ENCODE assay signal across 1 cellular context in the genomic region with DNA sequence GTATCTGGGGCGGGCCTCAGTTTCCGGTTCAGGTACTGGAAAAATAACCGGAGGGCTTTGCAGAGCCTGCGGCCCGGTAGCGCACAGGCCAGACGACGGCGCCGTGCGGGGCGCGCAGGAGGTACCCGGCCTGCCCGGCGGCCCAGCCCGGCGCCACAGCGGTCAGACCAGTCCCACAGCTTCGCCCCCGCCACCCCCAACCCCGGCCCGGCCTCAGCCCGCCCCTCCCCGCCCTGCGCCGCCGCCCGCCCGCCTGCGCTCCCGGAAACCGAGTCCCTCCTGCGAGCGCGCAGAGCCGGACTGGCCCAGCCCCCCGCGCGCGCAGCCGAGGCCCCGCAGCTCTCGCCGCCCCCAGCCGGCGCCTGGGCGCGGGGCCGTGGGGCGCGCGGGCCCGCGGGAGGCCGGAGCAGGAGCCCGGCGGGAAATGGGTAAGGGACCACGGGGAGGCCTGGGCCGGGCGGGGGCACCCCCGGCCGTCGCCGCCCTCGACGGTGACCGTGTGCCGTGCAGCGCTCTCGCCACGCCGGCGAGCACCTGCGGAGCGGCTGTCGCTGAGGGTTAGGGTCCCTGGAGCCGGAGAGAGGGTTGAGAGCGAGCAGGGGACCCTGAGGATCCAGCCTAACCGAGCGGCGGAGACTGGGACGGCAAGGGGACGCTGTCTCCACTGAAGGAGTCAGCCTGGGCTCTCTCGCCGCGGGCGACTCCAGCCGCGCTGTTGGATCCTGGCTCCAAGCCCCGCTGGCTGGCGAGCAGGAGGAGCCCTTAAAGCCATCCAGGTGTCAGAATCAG.
TF ChIP-seq lines count a peak whose summit lies in the region.

No MANE protein-coding gene starts in this region.

TF ChIP-seq in HepG2, 621 proteins besides CTCF, POLR2A, EP300 and RAD21 (continued from another document and continues in another):
- TF ChIP-seq, protein P1, sequence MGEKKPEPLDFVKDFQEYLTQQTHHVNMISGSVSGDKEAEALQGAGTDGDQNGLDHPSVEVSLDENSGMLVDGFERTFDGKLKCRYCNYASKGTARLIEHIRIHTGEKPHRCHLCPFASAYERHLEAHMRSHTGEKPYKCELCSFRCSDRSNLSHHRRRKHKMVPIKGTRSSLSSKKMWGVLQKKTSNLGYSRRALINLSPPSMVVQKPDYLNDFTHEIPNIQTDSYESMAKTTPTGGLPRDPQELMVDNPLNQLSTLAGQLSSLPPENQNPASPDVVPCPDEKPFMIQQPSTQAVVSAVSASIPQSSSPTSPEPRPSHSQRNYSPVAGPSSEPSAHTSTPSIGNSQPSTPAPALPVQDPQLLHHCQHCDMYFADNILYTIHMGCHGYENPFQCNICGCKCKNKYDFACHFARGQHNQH (CRISPR knock-in tag; IDR thresholded peaks at IDR 0.05), result no peak
- TF ChIP-seq, protein P2, sequence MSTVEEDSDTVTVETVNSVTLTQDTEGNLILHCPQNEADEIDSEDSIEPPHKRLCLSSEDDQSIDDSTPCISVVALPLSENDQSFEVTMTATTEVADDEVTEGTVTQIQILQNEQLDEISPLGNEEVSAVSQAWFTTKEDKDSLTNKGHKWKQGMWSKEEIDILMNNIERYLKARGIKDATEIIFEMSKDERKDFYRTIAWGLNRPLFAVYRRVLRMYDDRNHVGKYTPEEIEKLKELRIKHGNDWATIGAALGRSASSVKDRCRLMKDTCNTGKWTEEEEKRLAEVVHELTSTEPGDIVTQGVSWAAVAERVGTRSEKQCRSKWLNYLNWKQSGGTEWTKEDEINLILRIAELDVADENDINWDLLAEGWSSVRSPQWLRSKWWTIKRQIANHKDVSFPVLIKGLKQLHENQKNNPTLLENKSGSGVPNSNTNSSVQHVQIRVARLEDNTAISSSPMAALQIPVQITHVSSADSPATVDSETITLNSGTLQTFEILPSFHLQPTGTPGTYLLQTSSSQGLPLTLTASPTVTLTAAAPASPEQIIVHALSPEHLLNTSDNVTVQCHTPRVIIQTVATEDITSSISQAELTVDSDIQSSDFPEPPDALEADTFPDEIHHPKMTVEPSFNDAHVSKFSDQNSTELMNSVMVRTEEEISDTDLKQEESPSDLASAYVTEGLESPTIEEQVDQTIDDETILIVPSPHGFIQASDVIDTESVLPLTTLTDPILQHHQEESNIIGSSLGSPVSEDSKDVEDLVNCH (CRISPR knock-in tag; IDR thresholded peaks at IDR 0.05), result no peak
- TF ChIP-seq ZNF451 (CRISPR knock-in tag; IDR thresholded peaks at IDR 0.05) (0 out of 2 replicates have a peak, but pooled peaks have one; percentile 32), SOX5 (CRISPR knock-in tag; IDR thresholded peaks at IDR 0.05; ENCODE audit: borderline replicate concordance) (no peak), ZNF33A (CRISPR knock-in tag; IDR thresholded peaks at IDR 0.05; ENCODE audit: borderline replicate concordance) (no peak), MIER3 (CRISPR knock-in tag; IDR thresholded peaks at IDR 0.05; ENCODE audit: borderline replicate concordance) (no peak), TGIF2 (CRISPR knock-in tag; IDR thresholded peaks at IDR 0.05) (no peak), SIX1 (CRISPR knock-in tag; IDR thresholded peaks at IDR 0.05; ENCODE audit: borderline replicate concordance) (no peak), TCF7 (IDR thresholded peaks at IDR 0.05; ENCODE audit: low read depth) (no peak), ZNF670 (CRISPR knock-in tag; IDR thresholded peaks at IDR 0.05; ENCODE audit: borderline replicate concordance) (no peak; the same call in 1 of the 2 replicates), FOSL1 (CRISPR knock-in tag; IDR thresholded peaks at IDR 0.05; ENCODE audit: borderline replicate concordance) (no peak), SRSF1 (optimal IDR thresholded peaks at IDR 0.05; ENCODE audit: low read depth, low read length) (peak; percentile 5), REXO4 (CRISPR knock-in tag; IDR thresholded peaks at IDR 0.05; ENCODE audit: borderline replicate concordance) (no peak), MED8 (CRISPR knock-in tag; IDR thresholded peaks at IDR 0.05; ENCODE audit: insufficient replicate concordance) (peak; percentile 11), ZNF329 (CRISPR knock-in tag; IDR thresholded peaks at IDR 0.05; ENCODE audit: low read depth) (no peak; the same call in 1 of the 2 replicates), SP140L (CRISPR knock-in tag; IDR thresholded peaks at IDR 0.05; ENCODE audit: borderline replicate concordance) (no peak), ZNF333 (CRISPR knock-in tag; IDR thresholded peaks at IDR 0.05; ENCODE audit: borderline replicate concordance) (no peak; the same call in 1 of the 2 replicates), ZEB1 (IDR thresholded peaks at IDR 0.05; ENCODE audit: insufficient replicate concordance, low read depth) (no peak), ZNF878 (CRISPR knock-in tag; IDR thresholded peaks at IDR 0.05) (no peak), HNRNPK (IDR thresholded peaks at IDR 0.05; ENCODE audit: low read depth, low read length, poor library complexity, severe bottlenecking) (no peak), ZNF563 (CRISPR knock-in tag; IDR thresholded peaks at IDR 0.05) (peak; percentile 93), ZNF570 (CRISPR knock-in tag; IDR thresholded peaks at IDR 0.05; ENCODE audit: borderline replicate concordance) (peak; percentile 38; the same call in 1 of the 2 replicates), FOSL2 (CRISPR knock-in tag; IDR thresholded peaks at IDR 0.05) (0 out of 2 replicates have a peak, but pooled peaks have one; percentile 15), BHLHE40 (IDR thresholded peaks at IDR 0.05; ENCODE audit: low read length) (no peak), PAWR (CRISPR knock-in tag; IDR thresholded peaks at IDR 0.05; ENCODE audit: borderline replicate concordance) (no peak), PPARG (CRISPR knock-in tag; conservative IDR thresholded peaks at IDR 0.05) (no peak), MZF1 (CRISPR knock-in tag; IDR thresholded peaks at IDR 0.05; ENCODE audit: borderline replicate concordance) (no peak)
- TF ChIP-seq, protein P3, sequence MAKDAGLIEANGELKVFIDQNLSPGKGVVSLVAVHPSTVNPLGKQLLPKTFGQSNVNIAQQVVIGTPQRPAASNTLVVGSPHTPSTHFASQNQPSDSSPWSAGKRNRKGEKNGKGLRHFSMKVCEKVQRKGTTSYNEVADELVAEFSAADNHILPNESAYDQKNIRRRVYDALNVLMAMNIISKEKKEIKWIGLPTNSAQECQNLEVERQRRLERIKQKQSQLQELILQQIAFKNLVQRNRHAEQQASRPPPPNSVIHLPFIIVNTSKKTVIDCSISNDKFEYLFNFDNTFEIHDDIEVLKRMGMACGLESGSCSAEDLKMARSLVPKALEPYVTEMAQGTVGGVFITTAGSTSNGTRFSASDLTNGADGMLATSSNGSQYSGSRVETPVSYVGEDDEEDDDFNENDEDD (CRISPR knock-in tag; IDR thresholded peaks at IDR 0.05; ENCODE audit: borderline replicate concordance), result no peak
- TF ChIP-seq, protein P4, sequence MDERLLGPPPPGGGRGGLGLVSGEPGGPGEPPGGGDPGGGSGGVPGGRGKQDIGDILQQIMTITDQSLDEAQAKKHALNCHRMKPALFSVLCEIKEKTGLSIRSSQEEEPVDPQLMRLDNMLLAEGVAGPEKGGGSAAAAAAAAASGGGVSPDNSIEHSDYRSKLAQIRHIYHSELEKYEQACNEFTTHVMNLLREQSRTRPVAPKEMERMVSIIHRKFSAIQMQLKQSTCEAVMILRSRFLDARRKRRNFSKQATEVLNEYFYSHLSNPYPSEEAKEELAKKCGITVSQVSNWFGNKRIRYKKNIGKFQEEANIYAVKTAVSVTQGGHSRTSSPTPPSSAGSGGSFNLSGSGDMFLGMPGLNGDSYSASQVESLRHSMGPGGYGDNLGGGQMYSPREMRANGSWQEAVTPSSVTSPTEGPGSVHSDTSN (CRISPR knock-in tag; IDR thresholded peaks at IDR 0.05), result no peak
- TF ChIP-seq, protein P5, sequence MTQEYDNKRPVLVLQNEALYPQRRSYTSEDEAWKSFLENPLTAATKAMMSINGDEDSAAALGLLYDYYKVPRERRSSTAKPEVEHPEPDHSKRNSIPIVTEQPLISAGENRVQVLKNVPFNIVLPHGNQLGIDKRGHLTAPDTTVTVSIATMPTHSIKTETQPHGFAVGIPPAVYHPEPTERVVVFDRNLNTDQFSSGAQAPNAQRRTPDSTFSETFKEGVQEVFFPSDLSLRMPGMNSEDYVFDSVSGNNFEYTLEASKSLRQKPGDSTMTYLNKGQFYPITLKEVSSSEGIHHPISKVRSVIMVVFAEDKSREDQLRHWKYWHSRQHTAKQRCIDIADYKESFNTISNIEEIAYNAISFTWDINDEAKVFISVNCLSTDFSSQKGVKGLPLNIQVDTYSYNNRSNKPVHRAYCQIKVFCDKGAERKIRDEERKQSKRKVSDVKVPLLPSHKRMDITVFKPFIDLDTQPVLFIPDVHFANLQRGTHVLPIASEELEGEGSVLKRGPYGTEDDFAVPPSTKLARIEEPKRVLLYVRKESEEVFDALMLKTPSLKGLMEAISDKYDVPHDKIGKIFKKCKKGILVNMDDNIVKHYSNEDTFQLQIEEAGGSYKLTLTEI (CRISPR knock-in tag; conservative IDR thresholded peaks at IDR 0.05), result no peak
- TF ChIP-seq, protein P6, sequence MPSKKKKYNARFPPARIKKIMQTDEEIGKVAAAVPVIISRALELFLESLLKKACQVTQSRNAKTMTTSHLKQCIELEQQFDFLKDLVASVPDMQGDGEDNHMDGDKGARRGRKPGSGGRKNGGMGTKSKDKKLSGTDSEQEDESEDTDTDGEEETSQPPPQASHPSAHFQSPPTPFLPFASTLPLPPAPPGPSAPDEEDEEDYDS (CRISPR knock-in tag; IDR thresholded peaks at IDR 0.05), result no peak
- TF ChIP-seq, protein P7, sequence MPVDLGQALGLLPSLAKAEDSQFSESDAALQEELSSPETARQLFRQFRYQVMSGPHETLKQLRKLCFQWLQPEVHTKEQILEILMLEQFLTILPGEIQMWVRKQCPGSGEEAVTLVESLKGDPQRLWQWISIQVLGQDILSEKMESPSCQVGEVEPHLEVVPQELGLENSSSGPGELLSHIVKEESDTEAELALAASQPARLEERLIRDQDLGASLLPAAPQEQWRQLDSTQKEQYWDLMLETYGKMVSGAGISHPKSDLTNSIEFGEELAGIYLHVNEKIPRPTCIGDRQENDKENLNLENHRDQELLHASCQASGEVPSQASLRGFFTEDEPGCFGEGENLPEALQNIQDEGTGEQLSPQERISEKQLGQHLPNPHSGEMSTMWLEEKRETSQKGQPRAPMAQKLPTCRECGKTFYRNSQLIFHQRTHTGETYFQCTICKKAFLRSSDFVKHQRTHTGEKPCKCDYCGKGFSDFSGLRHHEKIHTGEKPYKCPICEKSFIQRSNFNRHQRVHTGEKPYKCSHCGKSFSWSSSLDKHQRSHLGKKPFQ (CRISPR knock-in tag; IDR thresholded peaks at IDR 0.05; ENCODE audit: insufficient replicate concordance), result no peak
- TF ChIP-seq, protein P8, sequence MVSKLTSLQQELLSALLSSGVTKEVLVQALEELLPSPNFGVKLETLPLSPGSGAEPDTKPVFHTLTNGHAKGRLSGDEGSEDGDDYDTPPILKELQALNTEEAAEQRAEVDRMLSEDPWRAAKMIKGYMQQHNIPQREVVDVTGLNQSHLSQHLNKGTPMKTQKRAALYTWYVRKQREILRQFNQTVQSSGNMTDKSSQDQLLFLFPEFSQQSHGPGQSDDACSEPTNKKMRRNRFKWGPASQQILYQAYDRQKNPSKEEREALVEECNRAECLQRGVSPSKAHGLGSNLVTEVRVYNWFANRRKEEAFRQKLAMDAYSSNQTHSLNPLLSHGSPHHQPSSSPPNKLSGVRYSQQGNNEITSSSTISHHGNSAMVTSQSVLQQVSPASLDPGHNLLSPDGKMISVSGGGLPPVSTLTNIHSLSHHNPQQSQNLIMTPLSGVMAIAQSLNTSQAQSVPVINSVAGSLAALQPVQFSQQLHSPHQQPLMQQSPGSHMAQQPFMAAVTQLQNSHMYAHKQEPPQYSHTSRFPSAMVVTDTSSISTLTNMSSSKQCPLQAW (CRISPR knock-in tag; IDR thresholded peaks at IDR 0.05), result no peak
- TF ChIP-seq, protein P9, sequence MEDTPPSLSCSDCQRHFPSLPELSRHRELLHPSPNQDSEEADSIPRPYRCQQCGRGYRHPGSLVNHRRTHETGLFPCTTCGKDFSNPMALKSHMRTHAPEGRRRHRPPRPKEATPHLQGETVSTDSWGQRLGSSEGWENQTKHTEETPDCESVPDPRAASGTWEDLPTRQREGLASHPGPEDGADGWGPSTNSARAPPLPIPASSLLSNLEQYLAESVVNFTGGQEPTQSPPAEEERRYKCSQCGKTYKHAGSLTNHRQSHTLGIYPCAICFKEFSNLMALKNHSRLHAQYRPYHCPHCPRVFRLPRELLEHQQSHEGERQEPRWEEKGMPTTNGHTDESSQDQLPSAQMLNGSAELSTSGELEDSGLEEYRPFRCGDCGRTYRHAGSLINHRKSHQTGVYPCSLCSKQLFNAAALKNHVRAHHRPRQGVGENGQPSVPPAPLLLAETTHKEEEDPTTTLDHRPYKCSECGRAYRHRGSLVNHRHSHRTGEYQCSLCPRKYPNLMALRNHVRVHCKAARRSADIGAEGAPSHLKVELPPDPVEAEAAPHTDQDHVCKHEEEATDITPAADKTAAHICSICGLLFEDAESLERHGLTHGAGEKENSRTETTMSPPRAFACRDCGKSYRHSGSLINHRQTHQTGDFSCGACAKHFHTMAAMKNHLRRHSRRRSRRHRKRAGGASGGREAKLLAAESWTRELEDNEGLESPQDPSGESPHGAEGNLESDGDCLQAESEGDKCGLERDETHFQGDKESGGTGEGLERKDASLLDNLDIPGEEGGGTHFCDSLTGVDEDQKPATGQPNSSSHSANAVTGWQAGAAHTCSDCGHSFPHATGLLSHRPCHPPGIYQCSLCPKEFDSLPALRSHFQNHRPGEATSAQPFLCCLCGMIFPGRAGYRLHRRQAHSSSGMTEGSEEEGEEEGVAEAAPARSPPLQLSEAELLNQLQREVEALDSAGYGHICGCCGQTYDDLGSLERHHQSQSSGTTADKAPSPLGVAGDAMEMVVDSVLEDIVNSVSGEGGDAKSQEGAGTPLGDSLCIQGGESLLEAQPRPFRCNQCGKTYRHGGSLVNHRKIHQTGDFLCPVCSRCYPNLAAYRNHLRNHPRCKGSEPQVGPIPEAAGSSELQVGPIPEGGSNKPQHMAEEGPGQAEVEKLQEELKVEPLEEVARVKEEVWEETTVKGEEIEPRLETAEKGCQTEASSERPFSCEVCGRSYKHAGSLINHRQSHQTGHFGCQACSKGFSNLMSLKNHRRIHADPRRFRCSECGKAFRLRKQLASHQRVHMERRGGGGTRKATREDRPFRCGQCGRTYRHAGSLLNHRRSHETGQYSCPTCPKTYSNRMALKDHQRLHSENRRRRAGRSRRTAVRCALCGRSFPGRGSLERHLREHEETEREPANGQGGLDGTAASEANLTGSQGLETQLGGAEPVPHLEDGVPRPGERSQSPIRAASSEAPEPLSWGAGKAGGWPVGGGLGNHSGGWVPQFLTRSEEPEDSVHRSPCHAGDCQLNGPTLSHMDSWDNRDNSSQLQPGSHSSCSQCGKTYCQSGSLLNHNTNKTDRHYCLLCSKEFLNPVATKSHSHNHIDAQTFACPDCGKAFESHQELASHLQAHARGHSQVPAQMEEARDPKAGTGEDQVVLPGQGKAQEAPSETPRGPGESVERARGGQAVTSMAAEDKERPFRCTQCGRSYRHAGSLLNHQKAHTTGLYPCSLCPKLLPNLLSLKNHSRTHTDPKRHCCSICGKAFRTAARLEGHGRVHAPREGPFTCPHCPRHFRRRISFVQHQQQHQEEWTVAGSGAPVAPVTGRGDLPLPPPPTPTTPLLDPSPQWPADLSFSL (CRISPR knock-in tag; IDR thresholded peaks at IDR 0.05), result no peak
- TF ChIP-seq, protein P10, sequence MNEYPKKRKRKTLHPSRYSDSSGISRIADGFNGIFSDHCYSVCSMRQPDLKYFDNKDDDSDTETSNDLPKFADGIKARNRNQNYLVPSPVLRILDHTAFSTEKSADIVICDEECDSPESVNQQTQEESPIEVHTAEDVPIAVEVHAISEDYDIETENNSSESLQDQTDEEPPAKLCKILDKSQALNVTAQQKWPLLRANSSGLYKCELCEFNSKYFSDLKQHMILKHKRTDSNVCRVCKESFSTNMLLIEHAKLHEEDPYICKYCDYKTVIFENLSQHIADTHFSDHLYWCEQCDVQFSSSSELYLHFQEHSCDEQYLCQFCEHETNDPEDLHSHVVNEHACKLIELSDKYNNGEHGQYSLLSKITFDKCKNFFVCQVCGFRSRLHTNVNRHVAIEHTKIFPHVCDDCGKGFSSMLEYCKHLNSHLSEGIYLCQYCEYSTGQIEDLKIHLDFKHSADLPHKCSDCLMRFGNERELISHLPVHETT (CRISPR knock-in tag; conservative IDR thresholded peaks at IDR 0.05), result no peak
